1 cellular context compared by ENCODE assay signal in genomic region chr17:55435408-55435807, GRCh38.
TF ChIP-seq lines count a peak whose summit lies in the region.

No MANE protein-coding gene starts in this region.

TF ChIP-seq in IMR-90, 13 proteins besides CTCF, POLR2A, EP300 and RAD21 (continued from another document):
- TF ChIP-seq ELK1 (IDR thresholded peaks at IDR 0.05; ENCODE audit: borderline replicate concordance, low read depth, low read length) (no peak), RCOR1 (IDR thresholded peaks at IDR 0.05; ENCODE audit: insufficient replicate concordance, low read length) (no peak), MAZ (IDR thresholded peaks at IDR 0.05; ENCODE audit: borderline replicate concordance, low read depth, low read length) (no peak), MAFK (IDR thresholded peaks at IDR 0.05; ENCODE audit: low read depth, low read length) (no peak), NFE2L2 (IDR thresholded peaks at IDR 0.05; ENCODE audit: low read depth, low read length) (no peak), USF2 (IDR thresholded peaks at IDR 0.05; ENCODE audit: low read depth, low read length) (no peak)
